ENCODE assay signal across 1 cellular context in genomic region chr10:70590663-70591416, GRCh38.
TF ChIP-seq lines count a peak whose summit lies in the region.

No MANE protein-coding gene starts in this region.

TF ChIP-seq in K562, 482 proteins besides CTCF, POLR2A, EP300 and RAD21 (continued from another document and continues in another):
- TF ChIP-seq RERE (CRISPR knock-in tag; IDR thresholded peaks at IDR 0.05; ENCODE audit: borderline replicate concordance) (no peak), PCBP1 (IDR thresholded peaks at IDR 0.05; ENCODE audit: low read depth, low read length, poor library complexity, severe bottlenecking) (no peak), SMC3 (conservative IDR thresholded peaks at IDR 0.05; ENCODE audit: insufficient read depth, low read depth, low read length) (no peak), ELK1 (CRISPR knock-in tag; IDR thresholded peaks at IDR 0.05) (no peak), ZSCAN32 (CRISPR knock-in tag; IDR thresholded peaks at IDR 0.05) (peak; percentile 94), VEZF1 (CRISPR knock-in tag; IDR thresholded peaks at IDR 0.05) (peak; percentile 8; the same call in 1 of the 2 replicates), MCM2 (IDR thresholded peaks at IDR 0.05; ENCODE audit: low read depth) (no peak), HDAC2 (IDR thresholded peaks at IDR 0.05) (no peak), SAP30 (IDR thresholded peaks at IDR 0.05; ENCODE audit: borderline replicate concordance, insufficient read depth, low read depth, low read length, poor library complexity, severe bottlenecking) (no peak), HDAC3 (IDR thresholded peaks at IDR 0.05; ENCODE audit: borderline replicate concordance, partially characterized antibody) (no peak), KLF6 (CRISPR knock-in tag; IDR thresholded peaks at IDR 0.05; ENCODE audit: borderline replicate concordance) (peak; percentile 99), NEUROD1 (IDR thresholded peaks at IDR 0.05; ENCODE audit: borderline replicate concordance, low read depth, low read length, partially characterized antibody) (no peak), SP1 (CRISPR knock-in tag; IDR thresholded peaks at IDR 0.05) (no peak), SETDB1 (IDR thresholded peaks at IDR 0.05; ENCODE audit: low read length) (no peak), DMBX1 (CRISPR knock-in tag; IDR thresholded peaks at IDR 0.05; ENCODE audit: borderline replicate concordance) (peak; percentile 98), TRIM24 (IDR thresholded peaks at IDR 0.05) (no peak), NUFIP1 (IDR thresholded peaks at IDR 0.05; ENCODE audit: partially characterized antibody) (no peak), ATF6 (CRISPR knock-in tag; IDR thresholded peaks at IDR 0.05) (no peak), HIVEP1 (CRISPR knock-in tag; IDR thresholded peaks at IDR 0.05) (peak; percentile 97), ZKSCAN1 (IDR thresholded peaks at IDR 0.05; ENCODE audit: low read depth, low read length) (no peak), PRDM10 (IDR thresholded peaks at IDR 0.05; ENCODE audit: partially characterized antibody) (no peak), E2F4 (CRISPR knock-in tag; IDR thresholded peaks at IDR 0.05; ENCODE audit: low read depth) (no peak), MYC (IDR thresholded peaks at IDR 0.05; ENCODE audit: low read depth, low read length) (no peak), MYC (CRISPR knock-in tag; IDR thresholded peaks at IDR 0.05; ENCODE audit: borderline replicate concordance, low read depth) (peak; percentile 95), ZNF436 (CRISPR knock-in tag; IDR thresholded peaks at IDR 0.05) (no peak), NFRKB (IDR thresholded peaks at IDR 0.05; ENCODE audit: low read depth) (no peak), ZNF512 (tag; IDR thresholded peaks at IDR 0.05) (no peak), XRCC4 (IDR thresholded peaks at IDR 0.05; ENCODE audit: extremely low read depth, insufficient read depth, insufficient read length) (no peak), ZNF830 (CRISPR knock-in tag; IDR thresholded peaks at IDR 0.05) (peak; percentile 98), TCF3 (CRISPR knock-in tag; IDR thresholded peaks at IDR 0.05) (no peak), ARID4B (CRISPR knock-in tag; IDR thresholded peaks at IDR 0.05) (no peak), NCOR1 (IDR thresholded peaks at IDR 0.05) (no peak), ZNF282 (CRISPR knock-in tag; IDR thresholded peaks at IDR 0.05) (no peak), GABPB2 (CRISPR knock-in tag; conservative IDR thresholded peaks at IDR 0.05) (no peak), FOXP4 (CRISPR knock-in tag; IDR thresholded peaks at IDR 0.05; ENCODE audit: borderline replicate concordance) (no peak)
